Comparison of ENCODE assay signal across 24 cellular contexts in the genomic region with DNA sequence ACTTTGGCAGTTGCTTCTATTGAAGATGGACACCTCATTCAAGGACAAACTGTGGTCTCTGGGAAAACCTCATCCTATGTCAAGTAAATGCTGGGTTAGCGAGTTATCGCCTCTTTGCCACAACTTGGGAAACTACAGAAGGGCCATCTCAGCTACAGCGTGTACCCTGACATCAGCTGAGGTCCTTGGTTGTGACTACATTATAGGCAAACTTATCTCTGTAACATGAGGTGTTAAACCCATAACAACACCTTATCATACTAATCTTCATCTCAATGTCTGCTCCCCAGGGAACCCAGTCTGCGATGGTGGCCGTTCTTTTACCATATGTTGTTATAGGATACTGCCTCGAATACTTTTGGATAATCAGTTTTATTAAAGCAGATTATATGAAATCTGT.
"Had no signal": no experiment of that assay in that cellular context is flagged by ENCODE, and none has a peak within 500 bp of the region (broad histone marks: within the 10 kb centered on the region; RNA-seq: fewer than 3 reads in every experiment).

No MANE protein-coding gene starts in this region.

- ATAC-seq: activated CD4-positive, CD25-positive, alpha-beta regulatory T cell treated with anti-CD3 and anti-CD28 coated beads, Interleukin-2, amount 50 U/mL, for 24 hours; activated CD8-positive, alpha-beta T cell treated with anti-CD3 and anti-CD28 coated beads for 36 hours; activated T-cell treated with anti-CD3 and anti-CD28 coated beads, Interleukin-2, amount 50 U/mL, for 72 hours; K562; Panc1; Right ventricle myocardium inferior had no signal

- H3K9me3 ChIP-seq: SK-N-SH had no signal

- FAIRE-seq: K562 had no signal

- H3K4me3 ChIP-seq: K562 had no signal

- DNase-seq: activated CD4-positive, alpha-beta T cell treated with anti-CD3 and anti-CD28 coated beads for 4 hours; activated CD8-positive, alpha-beta memory T cell treated with anti-CD3 and anti-CD28 coated beads, Interleukin-2, amount 50 U/mL, for 4 hours; activated CD8-positive, alpha-beta T cell treated with anti-CD3 and anti-CD28 coated beads for 36 hours; activated gamma-delta T cell treated with Interleukin-2 at 50 U/mL for 16 hours; activated naive CD4-positive, alpha-beta T cell treated with anti-CD3 and anti-CD28 coated beads, Interleukin-2, amount 10 ng/mL, durations not matched to agents 7 days and 5 days; activated naive CD8-positive, alpha-beta T cell treated with anti-CD3 and anti-CD28 coated beads for 36 hours; activated T-cell treated with anti-CD3 and anti-CD28 coated beads, Interleukin-2, amount 50 U/mL, for 72 hours; anterior cingulate cortex; cerebellar nuclear complex; Karpas-422; NCI-H1105 treated with DMSO at 0.1 percent for 48 hours; NCI-H1436 treated with DMSO at 0.1 percent for 48 hours; NCI-H187; NCI-H2081; NCI-H446; NCI-H526 treated with DMSO at 0.1 percent for 48 hours; OCI-M1; RPMI8226; SK-N-SH; T-helper 1 cell had no signal
